8 cellular contexts compared by ENCODE assay signal in the genomic region with DNA sequence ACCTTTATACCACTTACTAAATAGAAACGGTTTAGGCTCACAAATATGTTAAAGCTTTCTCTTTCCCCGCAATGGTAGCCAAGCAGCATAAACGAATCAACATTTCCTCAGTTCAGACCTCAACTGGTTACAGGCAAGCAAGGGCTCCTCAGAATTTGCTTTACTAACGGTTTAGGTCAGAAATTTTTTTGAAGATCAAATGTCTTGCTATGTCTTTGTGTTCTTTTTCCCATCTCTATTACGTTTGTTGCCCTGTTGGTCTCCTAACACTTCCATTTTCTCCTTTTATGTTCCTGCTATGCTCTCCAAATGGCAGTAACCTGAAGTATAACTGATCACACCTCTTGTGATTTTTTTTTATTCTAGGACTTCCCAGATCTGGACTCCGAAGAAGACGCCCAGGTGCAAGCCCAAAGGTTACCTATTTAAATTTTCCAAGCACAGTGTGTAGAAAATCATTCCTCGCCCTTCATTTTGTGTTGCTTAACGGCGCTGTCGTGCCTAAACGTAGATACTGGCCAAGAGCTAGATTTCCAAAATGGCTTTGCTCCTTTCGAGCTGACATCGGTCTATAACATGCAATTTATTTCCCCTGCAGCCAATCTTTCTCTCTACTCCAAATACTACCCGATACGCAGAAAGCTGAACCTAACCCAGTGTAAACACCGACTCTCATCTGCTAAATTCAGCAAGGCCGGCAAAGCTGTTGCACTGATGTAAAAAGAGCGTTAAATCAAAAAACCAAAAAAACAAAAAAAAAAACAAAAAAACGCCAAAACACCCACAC. TPM values are rescaled to one million over a fixed set of nuclear protein-coding genes. Genes with fewer than 3 reads are reported as not detected.
DNase-seq lines count a peak whose midpoint lies in the region; ATAC-seq, FAIRE-seq and TF ChIP-seq lines count a peak whose summit lies in the region.

No MANE protein-coding gene starts in this region.

- peaks cover 15% of the 10 kb centered on the region for H3K36me3 Mint-ChIP-seq in activated CD4-positive, alpha-beta T cell treated with anti-CD3 and anti-CD28 coated beads, Interleukin-2, amount 10 ng/mL, durations not matched to agents 24 days and 14 days (ENCODE audit: low read depth)
- H3K36me3 Mint-ChIP-seq in naive thymus-derived CD4-positive, alpha-beta T cell = peaks cover 0 to 16% (median 6%) of the 10 kb centered on the region in 5 donors

- TF ChIP-seq RAD21 in A549 (conservative IDR thresholded peaks at IDR 0.05 in 1 of 2, IDR thresholded peaks at IDR 0.05 in 1 of 2) = no peak

- POLR2A ChIA-PET in A549 (lab: Yijun Ruan, JAX) = interaction anchor here (1.0 to 1.2 kb wide), 2 partner anchors 27 to 184 kb away, joined by 3 read pairs; no protein-coding TSS in a partner anchor
- POLR2A ChIA-PET in naive thymus-derived CD4-positive, alpha-beta T cell (lab: Charles Lee) = interaction anchor here (0.6 to 7.9 kb wide), 36 partner anchors 11 to 454 kb away, joined by 3 to 55 read pairs (median 4); a partner anchor contains a TSS

- peak overlapping the region; percentile 63 to 83 for H3K27ac ChIP-seq in A549
- peak overlapping the region; percentile 91 for H3K27ac ChIP-seq in naive thymus-derived CD4-positive, alpha-beta T cell (ENCODE audit: low read depth, low read length)

- intact Hi-C loops in activated CD4-positive, alpha-beta T cell treated with anti-CD3 and anti-CD28 coated beads, Interleukin-2, amount 10 ng/mL, durations not matched to agents 24 days and 14 days (cut with micrococcal nuclease) = loop anchor here (2.0 to 10.0 kb wide), 4 partner anchors 22 to 1218 kb away; a partner anchor contains a TSS
- intact Hi-C loops in naive thymus-derived CD4-positive, alpha-beta T cell (cut with micrococcal nuclease) = loop anchor here (1.0 to 10.0 kb wide), 9 partner anchors 48 to 1411 kb away; a partner anchor contains a TSS

- 11% methylated on average over 20 of the region's 20 CpGs for WGBS in A549 (ENCODE audit: missing lambda C conversion rate)

- no peak for TF ChIP-seq EP300 in A549 (IDR thresholded peaks at IDR 0.05)

- no peaks in the 10 kb centered on the region for H3K27me3 Mint-ChIP-seq in activated CD4-positive, alpha-beta T cell treated with anti-CD3 and anti-CD28 coated beads, Interleukin-2, amount 10 ng/mL, durations not matched to agents 24 days and 14 days
- H3K27me3 Mint-ChIP-seq in naive thymus-derived CD4-positive, alpha-beta T cell = peaks cover 0 to 2% (median 0%) of the 10 kb centered on the region in 5 donors

- peak overlapping the region; percentile 95 for H3K27ac Mint-ChIP-seq in activated CD4-positive, alpha-beta T cell treated with anti-CD3 and anti-CD28 coated beads, Interleukin-2, amount 10 ng/mL, durations not matched to agents 24 days and 14 days
- H3K27ac Mint-ChIP-seq in naive thymus-derived CD4-positive, alpha-beta T cell = peak overlapping the region; percentile 96 to 99 (median 99)

- peaks cover 39% of the 10 kb centered on the region for H3K4me1 Mint-ChIP-seq in activated CD4-positive, alpha-beta T cell treated with anti-CD3 and anti-CD28 coated beads, Interleukin-2, amount 10 ng/mL, durations not matched to agents 24 days and 14 days
- peaks cover 38 to 76% (median 69%) of the 10 kb centered on the region in 7 donors for H3K4me1 Mint-ChIP-seq in naive thymus-derived CD4-positive, alpha-beta T cell

- TF ChIP-seq POLR2A in A549 (IDR thresholded peaks at IDR 0.05; ENCODE audit: low read length) = no peak
- TF ChIP-seq POLR2A in erythroblast (IDR thresholded peaks at IDR 0.05; ENCODE audit: low read length) = no peak

- CTCF ChIA-PET in A549 (lab: Yijun Ruan, JAX) = interaction anchor here (0.7 to 1.3 kb wide), 2 partner anchors 40 to 217 kb away, joined by 3 read pairs; no protein-coding TSS in a partner anchor
- CTCF ChIA-PET in naive thymus-derived CD4-positive, alpha-beta T cell (lab: Charles Lee) = interaction anchor here (0.6 to 1.5 kb wide), 7 partner anchors 8 to 235 kb away, joined by 3 to 6 read pairs (median 4); no protein-coding TSS in a partner anchor

- H3K27me3 ChIP-seq in naive thymus-derived CD4-positive, alpha-beta T cell (ENCODE audit: control insufficient read depth in 2 of 2, insufficient read depth in 2 of 2, low read length in 2 of 2) = no peaks in the 10 kb centered on the region

- peak overlapping the region; percentile 84 for H3K4me3 ChIP-seq in A549
- H3K4me3 ChIP-seq in naive thymus-derived CD4-positive, alpha-beta T cell (ENCODE audit: low read length) = peak overlapping the region; percentile 54

- H3K4me1 ChIP-seq in A549 = peaks cover 15% of the 10 kb centered on the region; the same call in 2 of the 3 replicates
- H3K4me1 ChIP-seq in naive thymus-derived CD4-positive, alpha-beta T cell (ENCODE audit: control insufficient read depth in 2 of 2, insufficient read depth in 2 of 2, low read length in 2 of 2) = peaks cover 46 to 56% of the 10 kb centered on the region in 2 donors

- no peaks in the 10 kb centered on the region for H3K9me3 Mint-ChIP-seq in activated CD4-positive, alpha-beta T cell treated with anti-CD3 and anti-CD28 coated beads, Interleukin-2, amount 10 ng/mL, durations not matched to agents 24 days and 14 days
- peaks cover 0 to 5% (median 0%) of the 10 kb centered on the region in 11 donors for H3K9me3 Mint-ChIP-seq in naive thymus-derived CD4-positive, alpha-beta T cell

- no peaks in the 10 kb centered on the region for H3K9me3 ChIP-seq in A549
- no peaks in the 10 kb centered on the region for H3K9me3 ChIP-seq in naive thymus-derived CD4-positive, alpha-beta T cell (ENCODE audit: control insufficient read depth in 2 of 3, low read length in 3 of 3)

- no peak for ATAC-seq in A549
- peak; percentile 4 for ATAC-seq in GM18499 (IDR thresholded peaks at IDR 0.05; ENCODE audit: insufficient read depth, unreplicated experiment)
- ATAC-seq in HG03064 (IDR thresholded peaks at IDR 0.05; ENCODE audit: low read depth, unreplicated experiment) = peak; percentile 15
- peak; percentile 59 for ATAC-seq in naive thymus-derived CD4-positive, alpha-beta T cell

- peak overlapping the region; percentile 92 for H3K4me2 ChIP-seq in A549

- peak overlapping the region; percentile 90 for H3K4me3 Mint-ChIP-seq in activated CD4-positive, alpha-beta T cell treated with anti-CD3 and anti-CD28 coated beads, Interleukin-2, amount 10 ng/mL, durations not matched to agents 24 days and 14 days
- H3K4me3 Mint-ChIP-seq in naive thymus-derived CD4-positive, alpha-beta T cell = peak overlapping the region; percentile 88 to 97 (median 94)

- DNase-seq in A549 (ENCODE audit: low read depth in 1 of 2, low spot score in 1 of 2) (peak in 1 of 2 experiments; percentile 16), NCI-H2107 (lab: John Stamatoyannopoulos, UW) (peak; percentile 70), erythroblast (lab: John Stamatoyannopoulos, UW) (peak; percentile 86 to 87), ureter (ENCODE audit: low spot score) (peak; percentile 47)
- DNase-seq in activated CD4-positive, alpha-beta T cell treated with anti-CD3 and anti-CD28 coated beads, Interleukin-2, amount 10 ng/mL, durations not matched to agents 24 days and 14 days = peak; percentile 78
- DNase-seq in naive thymus-derived CD4-positive, alpha-beta T cell = peak in 4 of 9 donors; percentile 74 to 89 (median 80)

- peaks cover 0 to 10% (median 0%) of the 10 kb centered on the region in 3 experiments for H3K36me3 ChIP-seq in naive thymus-derived CD4-positive, alpha-beta T cell (ENCODE audit: control insufficient read depth in 2 of 3, insufficient read depth in 3 of 3, low read length in 3 of 3)

- TF ChIP-seq CTCF in A549 (IDR thresholded peaks at IDR 0.05) = no peak

- FAIRE-seq in A549 (lab: Jason Lieb, UNC) = no peak

TF ChIP-seq in A549, 52 proteins besides CTCF, POLR2A, EP300 and RAD21 (continues in another document):
- TF ChIP-seq CHD2 (IDR thresholded peaks at IDR 0.05; ENCODE audit: low read length, partially characterized antibody) (no peak), KDM5A (IDR thresholded peaks at IDR 0.05) (no peak), RFX5 (IDR thresholded peaks at IDR 0.05) (no peak), RNF2 (IDR thresholded peaks at IDR 0.05; ENCODE audit: borderline replicate concordance, low read depth) (no peak), MYC (IDR thresholded peaks at IDR 0.05; ENCODE audit: borderline replicate concordance, low read length) (no peak), EHMT2 (IDR thresholded peaks at IDR 0.05; ENCODE audit: low read depth) (no peak), JUN (IDR thresholded peaks at IDR 0.05) (no peak), TFCP2L1 (CRISPR knock-in tag; IDR thresholded peaks at IDR 0.05) (no peak)
- TF ChIP-seq, protein P1, sequence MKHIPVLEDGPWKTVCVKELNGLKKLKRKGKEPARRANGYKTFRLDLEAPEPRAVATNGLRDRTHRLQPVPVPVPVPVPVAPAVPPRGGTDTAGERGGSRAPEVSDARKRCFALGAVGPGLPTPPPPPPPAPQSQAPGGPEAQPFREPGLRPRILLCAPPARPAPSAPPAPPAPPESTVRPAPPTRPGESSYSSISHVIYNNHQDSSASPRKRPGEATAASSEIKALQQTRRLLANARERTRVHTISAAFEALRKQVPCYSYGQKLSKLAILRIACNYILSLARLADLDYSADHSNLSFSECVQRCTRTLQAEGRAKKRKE (CRISPR knock-in tag; IDR thresholded peaks at IDR 0.05; ENCODE audit: low read depth) = no peak

RNA-seq across cellular contexts. Expression of a gene that starts 0.7 kb away (rescaled TPM):
- polyA plus RNA-seq in A549 (2011; rRNA removed) (15.9 and 24.6 TPM in 2 replicates), A549 (2017; fragmentation: RNase III; extraction: RNeasy Plus Mini Kit Qiagen cat#74134 plus additional on column Dnase treatment) (11.8 to 13.1 TPM (median 12.2 TPM) in 3 replicates)
- 3.6 and 6.4 TPM in 2 replicates for polyA plus RNA-seq in A549 (2012; cell fraction: cytosol; rRNA removed)
- polyA plus RNA-seq in A549 (2012; cell fraction: nucleus; rRNA removed) = 4.3 and 5.6 TPM in 2 replicates
- polyA minus RNA-seq in A549 (2011; rRNA and poly(A)+ RNA removed) = 6.1 and 8.3 TPM in 2 replicates
- 43.2 and 43.3 TPM in 2 replicates for total RNA-seq in activated CD4-positive, alpha-beta T cell treated with anti-CD3 and anti-CD28 coated beads, Interleukin-2, amount 10 ng/mL, durations not matched to agents 24 days and 14 days
- 10 to 100 TPM; 16.5 to 63.9 (median 35.7) TPM for total RNA-seq in naive thymus-derived CD4-positive, alpha-beta T cell
- 10 to 100 TPM; 48.5 to 56.5 TPM for polyA plus RNA-seq in naive thymus-derived CD4-positive, alpha-beta T cell
- 24.5 TPM for total RNA-seq in ureter

RNA-seq across cellular contexts. Expression of a gene that starts 41.7 kb away (rescaled TPM):
- polyA plus RNA-seq in A549 (2011; rRNA removed) (5.4 and 6.0 TPM in 2 replicates), A549 (2017; fragmentation: RNase III; extraction: RNeasy Plus Mini Kit Qiagen cat#74134 plus additional on column Dnase treatment) (5.1 to 6.0 TPM (median 5.7 TPM) in 3 replicates)
- 1.9 and 2.2 TPM in 2 replicates for polyA plus RNA-seq in A549 (2012; cell fraction: cytosol; rRNA removed)
- 2.1 and 3.5 TPM in 2 replicates for polyA plus RNA-seq in A549 (2012; cell fraction: nucleus; rRNA removed)
- 10.6 and 11.9 TPM in 2 replicates for polyA minus RNA-seq in A549 (2011; rRNA and poly(A)+ RNA removed)
- 19.0 and 21.3 TPM in 2 replicates for total RNA-seq in activated CD4-positive, alpha-beta T cell treated with anti-CD3 and anti-CD28 coated beads, Interleukin-2, amount 10 ng/mL, durations not matched to agents 24 days and 14 days
- 10 to 100 TPM; 21.8 to 33.7 (median 31.1) TPM for total RNA-seq in naive thymus-derived CD4-positive, alpha-beta T cell
- 10 to 100 TPM; 12.1 to 16.0 TPM for polyA plus RNA-seq in naive thymus-derived CD4-positive, alpha-beta T cell
- 36.0 TPM for total RNA-seq in ureter

Comparison
In these comparisons a context has a peak if more than half of its experiments do, and no peak if none do; other contexts are left out.
1. ATAC-seq: peak in GM18499 (single experiment), HG03064 (single experiment) and naive thymus-derived CD4-positive, alpha-beta T cell (single experiment); none in A549 (0 of 2).